Comparison of ENCODE assay signal across 23 cellular contexts in genomic region chr6:23246901-23247300, GRCh38.
DNase-seq lines count a peak whose midpoint lies in the region; ATAC-seq, FAIRE-seq and TF ChIP-seq lines count a peak whose summit lies in the region.
"Had no signal": no experiment of that assay in that cellular context is flagged by ENCODE, and none has a peak within 500 bp of the region (broad histone marks: within the 10 kb centered on the region; RNA-seq: fewer than 3 reads in every experiment).

No MANE protein-coding gene starts in this region.

- H3K79me2 ChIP-seq in SK-N-SH (ENCODE audit: insufficient read depth) (no peaks in the 10 kb centered on the region), astrocyte (ENCODE audit: insufficient read depth, low read length) (no peaks in the 10 kb centered on the region)

- H3K27me3 ChIP-seq in SK-N-SH (ENCODE audit: insufficient read depth) (no peaks in the 10 kb centered on the region), astrocyte (ENCODE audit: insufficient read depth, low read length) (no peaks in the 10 kb centered on the region)
- H3K27me3 ChIP-seq: BLaER1 had no signal

- no peaks in the 10 kb centered on the region for H3K9me3 Mint-ChIP-seq in astrocyte (ENCODE audit: unreplicated experiment)
- peaks cover 2% of the 10 kb centered on the region for H3K9me3 Mint-ChIP-seq in activated CD4-positive, alpha-beta T cell treated with anti-CD3 and anti-CD28 coated beads for 36 hours (ENCODE audit: low read depth)
- H3K9me3 Mint-ChIP-seq: GM23338 had no signal

- H3K27me3 Mint-ChIP-seq in astrocyte (ENCODE audit: low read depth, unreplicated experiment), result no peaks in the 10 kb centered on the region
- H3K27me3 Mint-ChIP-seq in activated CD4-positive, alpha-beta T cell treated with anti-CD3 and anti-CD28 coated beads for 36 hours, result no peaks in the 10 kb centered on the region
- H3K27me3 Mint-ChIP-seq: B cell; CD4-positive, CD25-positive, alpha-beta regulatory T cell had no signal

- TF ChIP-seq CTCF in SK-N-SH (IDR thresholded peaks at IDR 0.05) (no peak), astrocyte (IDR thresholded peaks at IDR 0.05; ENCODE audit: insufficient read depth, low read depth, low read length) (no peak), fibroblast of mammary gland (conservative IDR thresholded peaks at IDR 0.05; ENCODE audit: control insufficient read depth, insufficient read depth, low read depth, low read length) (no peak), GM13977 (IDR thresholded peaks at IDR 0.05; ENCODE audit: extremely low read depth, insufficient read depth, missing control alignments) (no peak)

- H3K36me3 Mint-ChIP-seq in astrocyte (ENCODE audit: low read depth, unreplicated experiment), result no peaks in the 10 kb centered on the region
- no peaks in the 10 kb centered on the region for H3K36me3 Mint-ChIP-seq in activated CD4-positive, alpha-beta T cell treated with anti-CD3 and anti-CD28 coated beads for 36 hours (ENCODE audit: low read depth)
- H3K36me3 Mint-ChIP-seq: CD4-positive, CD25-positive, alpha-beta regulatory T cell; CD8-positive, alpha-beta T cell had no signal

- H3K9ac ChIP-seq in SK-N-SH, result no peak overlapping the region
- no peak overlapping the region for H3K9ac ChIP-seq in astrocyte (ENCODE audit: low read length)
- H3K9ac ChIP-seq: BLaER1 had no signal

- no peak for ATAC-seq in SK-N-SH treated with all-trans-retinoic acid at 6 μM for 48 hours
- ATAC-seq in activated CD4-positive, alpha-beta T cell treated with anti-CD3 and anti-CD28 coated beads for 36 hours, result no peak
- ATAC-seq: CD8-positive, alpha-beta T cell; GM12878; GM23338; HCT116 had no signal

- H3K4me3 Mint-ChIP-seq in astrocyte (ENCODE audit: unreplicated experiment), result no peak overlapping the region
- no peak overlapping the region for H3K4me3 Mint-ChIP-seq in activated CD4-positive, alpha-beta T cell treated with anti-CD3 and anti-CD28 coated beads for 36 hours
- H3K4me3 Mint-ChIP-seq: B cell; CD4-positive, CD25-positive, alpha-beta regulatory T cell; CD8-positive, alpha-beta T cell; GM23338; H9 had no signal

- H3K4me1 Mint-ChIP-seq in astrocyte (ENCODE audit: low read depth, unreplicated experiment), result peaks cover 2% of the 10 kb centered on the region
- H3K4me1 Mint-ChIP-seq in activated CD4-positive, alpha-beta T cell treated with anti-CD3 and anti-CD28 coated beads for 36 hours, result no peaks in the 10 kb centered on the region
- H3K4me1 Mint-ChIP-seq: B cell; CD4-positive, CD25-positive, alpha-beta regulatory T cell; GM23338; H9 had no signal

- in situ Hi-C loops in GM13977 (cut with MboI; ENCODE audit: low pct_unique_long_range_greater_than_20kb, low sequenced_read_pairs, unreplicated experiment), result no loop called here

- H4K20me1 ChIP-seq in SK-N-SH (ENCODE audit: insufficient read depth) (no peaks in the 10 kb centered on the region), astrocyte (ENCODE audit: insufficient read depth, low read length) (no peaks in the 10 kb centered on the region)
- H4K20me1 ChIP-seq: BLaER1 had no signal

- no peaks in the 10 kb centered on the region for H3K9me3 ChIP-seq in SK-N-SH
- H3K9me3 ChIP-seq in astrocyte (ENCODE audit: insufficient read depth, low read depth, low read length), result no peaks in the 10 kb centered on the region
- H3K9me3 ChIP-seq: BLaER1, Caco-2 had no signal

- H3K4me1 ChIP-seq in SK-N-SH (ENCODE audit: control insufficient read depth in 1 of 2, insufficient read depth in 2 of 2, low read depth in 1 of 2, low read length in 1 of 2), result peaks cover 0 to 6% of the 10 kb centered on the region in 2 experiments; a peak in 2 of 4 replicates
- no peaks in the 10 kb centered on the region for H3K4me1 ChIP-seq in astrocyte (ENCODE audit: insufficient read depth, low read length)
- H3K4me1 ChIP-seq: BLaER1, Caco-2 had no signal

- no peak overlapping the region for H3K4me3 ChIP-seq in SK-N-SH (ENCODE audit: low read depth in 2 of 2, low read length in 1 of 2)
- H3K4me3 ChIP-seq in astrocyte (ENCODE audit: insufficient read depth, low read depth, low read length), result no peak overlapping the region
- no peak overlapping the region for H3K4me3 ChIP-seq in fibroblast of mammary gland (ENCODE audit: control insufficient read depth, low read depth, low read length)
- H3K4me3 ChIP-seq: BLaER1, GM12878, GM23338 had no signal

- H3K36me3 ChIP-seq in SK-N-SH (replicated peaks in 1 of 2; ENCODE audit: control insufficient read depth in 1 of 2, insufficient read depth in 2 of 2, low read length in 1 of 2), result peaks cover 0 to 2% of the 10 kb centered on the region in 2 experiments
- H3K36me3 ChIP-seq in astrocyte (ENCODE audit: insufficient read depth, low read length), result no peaks in the 10 kb centered on the region
- H3K36me3 ChIP-seq: BLaER1 had no signal

- FAIRE-seq in astrocyte (lab: Jason Lieb, UNC), result no peak
- FAIRE-seq: A204.1, GM12878, GM18507 had no signal

- no peak overlapping the region for H3K4me2 ChIP-seq in SK-N-SH
- H3K4me2 ChIP-seq in astrocyte (ENCODE audit: low read length), result no peak overlapping the region
- H3K4me2 ChIP-seq: BLaER1, GM23338 had no signal

- WGBS in SK-N-SH (ENCODE audit: low lambda C conversion rate), result 72% methylated on average over 4 of the region's 4 CpGs

- no peak overlapping the region for H2AFZ ChIP-seq in SK-N-SH (ENCODE audit: low read depth)
- no peak overlapping the region for H2AFZ ChIP-seq in astrocyte (ENCODE audit: low read depth, low read length)
- H2AFZ ChIP-seq: GM23338 had no signal

- H3K9me2 ChIP-seq in SK-N-SH, result no peaks in the 10 kb centered on the region; the same call in 1 of the 2 replicates

- TF ChIP-seq RAD21 in SK-N-SH (IDR thresholded peaks at IDR 0.05; ENCODE audit: low read length), result no peak

- intact Hi-C loops in activated CD4-positive, alpha-beta T cell treated with anti-CD3 and anti-CD28 coated beads for 36 hours (cut with DNase I, micrococcal nuclease), result no loop called here

- H3F3A ChIP-seq in SK-N-SH (replicated peaks; ENCODE audit: insufficient read depth), result no peaks in the 10 kb centered on the region

- TF ChIP-seq EP300 in SK-N-SH (IDR thresholded peaks at IDR 0.05; ENCODE audit: borderline replicate concordance in 1 of 2, low read depth in 1 of 2, low read length in 1 of 2), result no peak

- DNase-seq in SK-N-SH (no peak), astrocyte (ENCODE audit: low read depth) (peak; percentile 61), fibroblast of mammary gland (ENCODE audit: low read depth) (peak; percentile 40), GM13977 (ENCODE audit: low spot score) (no peak), HK-2 (ENCODE audit: unreplicated experiment) (no peak)
- no peak for DNase-seq in activated CD4-positive, alpha-beta T cell treated with anti-CD3 and anti-CD28 coated beads for 36 hours
- DNase-seq: Caco-2; CD4-positive, CD25-positive, alpha-beta regulatory T cell; CD8-positive, alpha-beta T cell; DMS153; DND-41; GDM1; H9 had no signal

- CTCF ChIA-PET in SK-N-SH (lab: Yijun Ruan, JAX), result interaction anchor here (1.4 kb wide), 1 partner anchor 107 kb away, joined by 3 read pairs; no protein-coding TSS in a partner anchor
- CTCF ChIA-PET in activated CD4-positive, alpha-beta T cell treated with anti-CD3 and anti-CD28 coated beads for 36 hours (lab: Charles Lee), result interaction anchor here (0.8 kb wide), 1 partner anchor 197 kb away, joined by 3 read pairs; no protein-coding TSS in a partner anchor

- peak overlapping the region in 1 of 2 experiments; percentile 99; a peak in 2 of 4 replicates for H3K27ac ChIP-seq in SK-N-SH (ENCODE audit: low read depth in 2 of 2, low read length in 1 of 2)
- no peak overlapping the region for H3K27ac ChIP-seq in astrocyte (ENCODE audit: low read depth, low read length)
- H3K27ac ChIP-seq: 22Rv1, BLaER1, C4-2B had no signal

- no peak overlapping the region for H3K27ac Mint-ChIP-seq in astrocyte (ENCODE audit: unreplicated experiment)
- H3K27ac Mint-ChIP-seq in activated CD4-positive, alpha-beta T cell treated with anti-CD3 and anti-CD28 coated beads for 36 hours, result no peak overlapping the region
- H3K27ac Mint-ChIP-seq: B cell; CD4-positive, CD25-positive, alpha-beta regulatory T cell; CD8-positive, alpha-beta T cell; GM23338; H9 had no signal

- POLR2A ChIA-PET in SK-N-SH (lab: Yijun Ruan, JAX), result no interaction called here
- POLR2A ChIA-PET in activated CD4-positive, alpha-beta T cell treated with anti-CD3 and anti-CD28 coated beads for 36 hours (lab: Charles Lee), result no interaction called here

TF ChIP-seq in SK-N-SH treated with all-trans-retinoic acid at 6 μM for 48 hours, 23 proteins besides CTCF, POLR2A, EP300 and RAD21 (continues in another document):
- TF ChIP-seq ZNF8 (CRISPR knock-in tag; IDR thresholded peaks at IDR 0.05), result peak; percentile 45; the same call in 1 of the 2 replicates

TF ChIP-seq in SK-N-SH, 30 proteins besides CTCF, POLR2A, EP300 and RAD21 (continues in another document):
- no peak for TF ChIP-seq RXRA (IDR thresholded peaks at IDR 0.05; ENCODE audit: borderline replicate concordance, low read depth)
- TF ChIP-seq JUND (IDR thresholded peaks at IDR 0.05), result no peak
- TF ChIP-seq PBX3 (IDR thresholded peaks at IDR 0.05), result no peak
- no peak for TF ChIP-seq GABPA (IDR thresholded peaks at IDR 0.05; ENCODE audit: low read depth)
- TF ChIP-seq TCF12 (IDR thresholded peaks at IDR 0.05), result no peak
- TF ChIP-seq NFIC (IDR thresholded peaks at IDR 0.05; ENCODE audit: borderline replicate concordance), result no peak
- no peak for TF ChIP-seq ELF1 (IDR thresholded peaks at IDR 0.05)
- TF ChIP-seq YY1 (IDR thresholded peaks at IDR 0.05; ENCODE audit: low read depth), result no peak
- TF ChIP-seq USF2 (IDR thresholded peaks at IDR 0.05; ENCODE audit: borderline replicate concordance, low read depth, low read length), result no peak

Comparison
In these comparisons a context has a peak if more than half of its experiments do, and no peak if none do; other contexts are left out.
1. DNase-seq: peak in astrocyte (single experiment) and fibroblast of mammary gland (single experiment); none in SK-N-SH (single experiment), GM13977 (single experiment), activated CD4-positive, alpha-beta T cell treated with anti-CD3 and anti-CD28 coated beads for 36 hours (single experiment) and HK-2 (single experiment).